ENCODE assay signal across 11 cellular contexts in genomic region chr1:3174487-3175247, GRCh38.
DNase-seq lines count a peak whose midpoint lies in the region; ATAC-seq and TF ChIP-seq lines count a peak whose summit lies in the region.
"Had no signal": no experiment of that assay in that cellular context is flagged by ENCODE, and none has a peak within 500 bp of the region (broad histone marks: within the 10 kb centered on the region; RNA-seq: fewer than 3 reads in every experiment).

No MANE protein-coding gene starts in this region.

- no peaks in the 10 kb centered on the region for H3K27me3 ChIP-seq in gastrocnemius medialis

- no peaks in the 10 kb centered on the region for H3K4me1 Mint-ChIP-seq in stimulated activated naive CD8-positive, alpha-beta T cell treated with anti-CD3 and anti-CD28 coated beads, Interleukin-15, amount 100 ng/mL, for 72 hours

- DNase-seq in GF-D8 (lab: John Stamatoyannopoulos, UW): peak; percentile 5
- DNase-seq in astrocyte of the spinal cord (ENCODE audit: low read depth, low spot score): peak; percentile 51
- DNase-seq in hippocampal formation (lab: John Stamatoyannopoulos, UW): peak; percentile 25 to 58
- peak; percentile 53 to 57 for DNase-seq in gastrocnemius medialis
- no peak for DNase-seq in activated effector memory CD4-positive, alpha-beta T cell treated with Interleukin-2 at 50 U/mL for 16 hours
- no peak for DNase-seq in stimulated activated naive CD8-positive, alpha-beta T cell treated with anti-CD3 and anti-CD28 coated beads, Interleukin-15, amount 100 ng/mL, for 72 hours
- no peak for DNase-seq in left lobe of liver (ENCODE audit: low spot score)
- DNase-seq: NCI-H82 had no signal

- peak; percentile 66 to 74 for ATAC-seq in gastrocnemius medialis
- no peak for ATAC-seq in stimulated activated naive CD8-positive, alpha-beta T cell treated with anti-CD3 and anti-CD28 coated beads, Interleukin-15, amount 100 ng/mL, for 72 hours
- no peak for ATAC-seq in HG03565 (IDR thresholded peaks at IDR 0.05; ENCODE audit: unreplicated experiment)
- no peak for ATAC-seq in left lobe of liver
- ATAC-seq: HCT116 had no signal

- H3K36me3 ChIP-seq in gastrocnemius medialis: no peaks in the 10 kb centered on the region

- H3K4me1 ChIP-seq in gastrocnemius medialis: peaks cover 27 to 32% of the 10 kb centered on the region in 2 donors

- intact Hi-C loops in gastrocnemius medialis (cut with DNase I; ENCODE audit: low total_unique reads): no loop called here

- H3K9me3 ChIP-seq in gastrocnemius medialis: no peaks in the 10 kb centered on the region

- no peak overlapping the region for H3K4me3 ChIP-seq in astrocyte of the spinal cord (ENCODE audit: low read depth, low read length)
- H3K4me3 ChIP-seq in gastrocnemius medialis: peak overlapping the region in 1 of 4 donors; percentile 22

- in situ Hi-C loops in astrocyte of the spinal cord (cut with HindIII; ENCODE audit: low sequenced_read_pairs) (no loop called here), gastrocnemius medialis (cut with MboI; ENCODE audit: low sequenced_read_pairs in 4 of 4) (no loop called here)

- H3K27ac ChIP-seq in gastrocnemius medialis: peak overlapping the region; percentile 35 to 42 (median 42)

- peaks cover 44% of the 10 kb centered on the region for H3K27me3 Mint-ChIP-seq in stimulated activated naive CD8-positive, alpha-beta T cell treated with anti-CD3 and anti-CD28 coated beads, Interleukin-15, amount 100 ng/mL, for 72 hours

- no peak for TF ChIP-seq CTCF in astrocyte of the spinal cord (IDR thresholded peaks at IDR 0.05; ENCODE audit: low read depth, low read length)
- TF ChIP-seq CTCF in gastrocnemius medialis (IDR thresholded peaks at IDR 0.05 in 4 of 5, conservative IDR thresholded peaks at IDR 0.05 in 1 of 5): no peak

- TF ChIP-seq POLR2A in gastrocnemius medialis (IDR thresholded peaks at IDR 0.05): no peak

- no peak overlapping the region for H3K4me3 Mint-ChIP-seq in stimulated activated naive CD8-positive, alpha-beta T cell treated with anti-CD3 and anti-CD28 coated beads, Interleukin-15, amount 100 ng/mL, for 72 hours
- H3K4me3 Mint-ChIP-seq: neural crest cell had no signal

- H3K27ac Mint-ChIP-seq in stimulated activated naive CD8-positive, alpha-beta T cell treated with anti-CD3 and anti-CD28 coated beads, Interleukin-15, amount 100 ng/mL, for 72 hours: no peak overlapping the region

- H3K9me3 Mint-ChIP-seq in stimulated activated naive CD8-positive, alpha-beta T cell treated with anti-CD3 and anti-CD28 coated beads, Interleukin-15, amount 100 ng/mL, for 72 hours: no peaks in the 10 kb centered on the region
- H3K9me3 Mint-ChIP-seq: neural crest cell had no signal

Comparison
In these comparisons a context has a peak if more than half of its experiments do, and no peak if none do; other contexts are left out.
1. DNase-seq: peak in GF-D8 (single experiment), astrocyte of the spinal cord (single experiment), hippocampal formation (2 of 2) and gastrocnemius medialis (2 of 2); none in activated effector memory CD4-positive, alpha-beta T cell treated with Interleukin-2 at 50 U/mL for 16 hours (single experiment), stimulated activated naive CD8-positive, alpha-beta T cell treated with anti-CD3 and anti-CD28 coated beads, Interleukin-15, amount 100 ng/mL, for 72 hours (0 of 2) and left lobe of liver (single experiment).
2. ATAC-seq: peak in gastrocnemius medialis (2 of 2); none in stimulated activated naive CD8-positive, alpha-beta T cell treated with anti-CD3 and anti-CD28 coated beads, Interleukin-15, amount 100 ng/mL, for 72 hours (single experiment), HG03565 (single experiment) and left lobe of liver (single experiment).